Comparison of ENCODE assay signal across 8 cellular contexts in genomic region chr6:47478233-47479155, GRCh38. TPM values are rescaled to one million over a fixed set of nuclear protein-coding genes. Genes with fewer than 3 reads are reported as not detected.
A peak's percentile ranks its signal among the peaks of the same experiment; 100 is the strongest.
DNase-seq lines count a peak whose midpoint lies in the region; ATAC-seq and TF ChIP-seq lines count a peak whose summit lies in the region.

No MANE protein-coding gene starts in this region.

- intact Hi-C loops in dorsolateral prefrontal cortex (cut with DNase I) = loop anchor here in 1 of 2 donors (5.0 kb wide), 1 partner anchor 66 kb away; no protein-coding TSS in a partner anchor
- intact Hi-C loops in transverse colon (cut with DNase I; ENCODE audit: low total_unique reads) = no loop called here

- no peaks in the 10 kb centered on the region for H3K36me3 ChIP-seq in transverse colon

- peak; percentile 57 for TF ChIP-seq POLR2A in transverse colon (IDR thresholded peaks at IDR 0.05)

- in situ Hi-C loops in transverse colon (cut with MboI; ENCODE audit: low pct_ligation_motif_present in 1 of 4, low pct_unique_long_range_greater_than_20kb in 1 of 4, low sequenced_read_pairs in 3 of 4) = no loop called here

- peak in 1 of 56 donors; percentile 3 for TF ChIP-seq CTCF in dorsolateral prefrontal cortex (IDR thresholded peaks at IDR 0.05 in 54 of 56, conservative IDR thresholded peaks at IDR 0.05 in 2 of 56; ENCODE audit: low read depth in 1 of 56, partially characterized antibody in 56 of 56)
- TF ChIP-seq CTCF in transverse colon (IDR thresholded peaks at IDR 0.05) = no peak

- no peaks in the 10 kb centered on the region for H3K9me3 ChIP-seq in transverse colon

- TF ChIP-seq EP300 in transverse colon (IDR thresholded peaks at IDR 0.05; ENCODE audit: low read depth) = no peak

- DNase-seq in AML-193 (lab: John Stamatoyannopoulos, UW) = peak; percentile 33 to 42
- peak; percentile 25 for DNase-seq in RPMI7951 (ENCODE audit: low read depth)
- DNase-seq in dorsolateral prefrontal cortex = no peak
- peak; percentile 15 to 56 for DNase-seq in lung microvascular endothelial cell (ENCODE audit: low read depth in 2 of 2)
- DNase-seq in transverse colon = peak; percentile 41
- no peak for DNase-seq in germinal center (ENCODE audit: low spot score)

- H3K27ac ChIP-seq in dorsolateral prefrontal cortex = peak overlapping the region in 58 of 59 donors; percentile 73 to 98 (median 93)
- H3K27ac ChIP-seq in transverse colon = peak overlapping the region; percentile 97 to 99 (median 98)

- no peaks in the 10 kb centered on the region for H3K27me3 ChIP-seq in dorsolateral prefrontal cortex
- H3K27me3 ChIP-seq in transverse colon = no peaks in the 10 kb centered on the region

- H3K4me3 ChIP-seq in dorsolateral prefrontal cortex (peak overlapping the region; percentile 44 to 99 (median 89)), transverse colon (peak overlapping the region; percentile 60 to 96 (median 91))

- ATAC-seq in GM18517 (IDR thresholded peaks at IDR 0.05; ENCODE audit: unreplicated experiment) (peak; percentile 45), HG03108 (IDR thresholded peaks at IDR 0.05; ENCODE audit: unreplicated experiment) (peak; percentile 17)

- 0 to 3% methylated on average over 5 to 25 of the region's 31 CpGs for WGBS in transverse colon (ENCODE audit: low coverage in 1 of 2), 2 donors

- peaks cover 4 to 54% (median 37%) of the 10 kb centered on the region in 4 donors for H3K4me1 ChIP-seq in transverse colon

RNA-seq across cellular contexts. Expression of gene CD2AP, which starts 0.9 kb away (rescaled TPM):
- 20.3 and 27.2 TPM in 2 replicates for total RNA-seq in RPMI7951 (2014; rRNA removed; shearing (Covaris generic))
- total RNA-seq in dorsolateral prefrontal cortex = 10 to 100 TPM in 98 of 120 experiments, 1 to 10 TPM in 22; 7.5 to 21.7 (median 12.5) TPM
- total RNA-seq in lung microvascular endothelial cell = 18.5 and 24.4 TPM in 2 replicates
- 100 to 1,000 TPM in 2 of 4 donors, 10 to 100 TPM in 2; 49.8 to 140 (median 93.3) TPM for total RNA-seq in transverse colon

Comparison
In these comparisons a context has a peak if more than half of its experiments do, and no peak if none do; other contexts are left out.
1. DNase-seq: peak in AML-193 (2 of 2), RPMI7951 (single experiment), lung microvascular endothelial cell (2 of 2) and transverse colon (single experiment); none in dorsolateral prefrontal cortex (0 of 10) and germinal center (single experiment).